Comparison of ENCODE assay signal across 1 cellular context in genomic region chr3:56525291-56525690, GRCh38.
TF ChIP-seq lines count a peak whose summit lies in the region.

No MANE protein-coding gene starts in this region.

TF ChIP-seq in GM23338, 12 proteins besides CTCF, POLR2A, EP300 and RAD21 (continued from another document):
- TF ChIP-seq ZNF462 (CRISPR knock-in tag; IDR thresholded peaks at IDR 0.05), result no peak
- TF ChIP-seq NANOG (IDR thresholded peaks at IDR 0.05; ENCODE audit: borderline replicate concordance), result no peak
- TF ChIP-seq CREB1 (CRISPR knock-in tag; IDR thresholded peaks at IDR 0.05; ENCODE audit: low read depth), result no peak
TF ChIP-seq in GM23338: peak in this region for 0.
